In the genomic region with DNA sequence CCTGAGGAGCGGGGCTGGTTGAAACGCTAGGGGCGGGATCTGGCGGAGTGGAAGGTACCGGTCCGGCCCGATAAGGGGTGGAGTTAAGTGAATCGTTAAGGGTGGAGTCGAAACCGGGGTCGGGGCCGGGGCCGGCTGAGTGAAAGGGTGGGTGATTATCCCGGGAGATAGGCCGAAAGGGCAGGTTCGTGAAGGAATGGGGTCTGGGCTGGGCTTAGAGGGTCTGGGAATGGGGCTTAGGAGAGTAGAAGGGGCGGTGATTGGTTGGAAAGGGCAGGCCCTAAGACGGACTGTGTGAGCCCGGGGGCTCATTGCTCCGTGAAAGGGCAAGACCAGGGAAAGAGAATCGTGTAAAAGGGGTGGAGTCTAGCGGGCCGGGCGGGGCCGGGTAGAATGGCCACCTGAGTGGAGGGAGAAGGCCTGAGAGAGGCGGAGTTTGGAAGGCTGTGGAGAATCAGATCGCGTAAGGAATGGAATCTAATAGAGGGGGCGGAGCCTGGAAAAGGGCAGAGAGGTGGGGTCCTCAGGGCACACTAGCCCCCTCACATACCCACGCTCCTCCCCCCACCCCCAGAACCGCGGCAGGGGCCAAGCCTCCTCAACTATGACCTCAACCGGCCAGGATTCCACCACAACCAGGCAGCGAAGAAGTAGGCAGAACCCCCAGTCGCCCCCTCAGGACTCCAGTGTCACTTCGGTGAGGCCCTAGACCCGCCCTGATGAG, we compare ENCODE assay signal across 8 cellular contexts. TPM values are rescaled to one million over a fixed set of nuclear protein-coding genes. Genes with fewer than 3 reads are reported as not detected.
DNase-seq lines count a peak whose midpoint lies in the region; ATAC-seq and TF ChIP-seq lines count a peak whose summit lies in the region.

No MANE protein-coding gene starts in this region.

- H3K27ac ChIP-seq in WERI-Rb-1 (peak overlapping the region; percentile 90), cingulate gyrus (ENCODE audit: low read depth, low read length) (peak overlapping the region; percentile 80)

- DNase-seq in AML-193 (lab: John Stamatoyannopoulos, UW), result peak; percentile 53 to 59
- DNase-seq in NCI-H2171 treated with DMSO at 0.1 percent for 48 hours (lab: John Stamatoyannopoulos, UW), result peak; percentile 81
- peak; percentile 87 for DNase-seq in WERI-Rb-1
- DNase-seq in left lobe of liver (ENCODE audit: low spot score), result peak; percentile 87
- peak; percentile 55 for DNase-seq in stimulated activated CD4-positive, alpha-beta T cell treated with anti-CD3 and anti-CD28 coated beads, Interleukin-4, amount 100 ng/mL, for 1 hour

- peaks cover 3% of the 10 kb centered on the region for H3K36me3 ChIP-seq in WERI-Rb-1

- H3K4me3 ChIP-seq in WERI-Rb-1 (ENCODE audit: low read depth, low read length), result peak overlapping the region; percentile 61

- ATAC-seq in GM18907 (IDR thresholded peaks at IDR 0.05; ENCODE audit: unreplicated experiment) (peak; percentile 48), HG03108 (IDR thresholded peaks at IDR 0.05; ENCODE audit: unreplicated experiment) (peak; percentile 31), left lobe of liver (peak; percentile 75)

- H3K9me3 ChIP-seq in WERI-Rb-1 (ENCODE audit: severe bottlenecking), result no peaks in the 10 kb centered on the region

- H3K27me3 ChIP-seq in WERI-Rb-1 (ENCODE audit: insufficient read depth, low read depth, severe bottlenecking), result no peaks in the 10 kb centered on the region

- TF ChIP-seq CTCF in WERI-Rb-1 (IDR thresholded peaks at IDR 0.05; ENCODE audit: low read depth, low read length), result no peak

RNA-seq across cellular contexts. Expression of a gene that starts 0.4 kb away (rescaled TPM):
- total RNA-seq in left lobe of liver, result 113 TPM

RNA-seq across cellular contexts. Expression of a gene that starts 15.9 kb away (rescaled TPM):
- total RNA-seq in left lobe of liver, result 0.35 TPM

RNA-seq across cellular contexts. Expression of a gene that starts 24.1 kb away (rescaled TPM):
- total RNA-seq in left lobe of liver, result not detected

RNA-seq across cellular contexts. Expression of a gene that starts 33.2 kb away (rescaled TPM):
- 0.23 TPM for total RNA-seq in left lobe of liver

RNA-seq across cellular contexts. Expression of a gene that starts 40.7 kb away (rescaled TPM):
- total RNA-seq in left lobe of liver, result 3.1 TPM

Comparison
In these comparisons a context has a peak if more than half of its experiments do, and no peak if none do; other contexts are left out.
1. Peak in every context shown above with its lines: DNase-seq, ATAC-seq, H3K4me3 ChIP-seq and H3K27ac ChIP-seq.